Comparison of ENCODE assay signal across 14 cellular contexts in genomic region chr5:95939465-95939864, GRCh38. TPM values are rescaled to one million over a fixed set of nuclear protein-coding genes. Genes with fewer than 3 reads are reported as not detected.
DNase-seq lines count a peak whose midpoint lies in the region; ATAC-seq and TF ChIP-seq lines count a peak whose summit lies in the region.
"Had no signal": no experiment of that assay in that cellular context is flagged by ENCODE, and none has a peak within 500 bp of the region (broad histone marks: within the 10 kb centered on the region; RNA-seq: fewer than 3 reads in every experiment).

No MANE protein-coding gene starts in this region.

- no peak for DNase-seq in dorsolateral prefrontal cortex
- no peak for DNase-seq in COLO668 (lab: John Stamatoyannopoulos, UW; ENCODE audit: unreplicated experiment)
- DNase-seq in HEK293T (ENCODE audit: extremely low spot score): no peak
- DNase-seq in NCI-H510A (lab: John Stamatoyannopoulos, UW): no peak
- no peak for DNase-seq in HT-29 (ENCODE audit: low spot score)
- DNase-seq: activated CD4-positive, alpha-beta T cell treated with anti-CD3 and anti-CD28 coated beads, Interleukin-2, amount 10 ng/mL, durations not matched to agents 7 days and 5 days; brain microvascular endothelial cell; PC-3; stimulated activated CD4-positive, alpha-beta T cell treated with anti-CD3 and anti-CD28 coated beads, Interleukin-4, amount 100 ng/mL, for 4 hours; T-helper 1 cell had no signal

- ATAC-seq in GM19025 (IDR thresholded peaks at IDR 0.05; ENCODE audit: low read depth, unreplicated experiment): peak; percentile 84
- peak; percentile 86 for ATAC-seq in GM21786 (IDR thresholded peaks at IDR 0.05; ENCODE audit: unreplicated experiment)
- ATAC-seq in HG03066 (IDR thresholded peaks at IDR 0.05; ENCODE audit: low read depth, unreplicated experiment): peak; percentile 85
- ATAC-seq: PC-3 had no signal

- POLR2A ChIA-PET in HEK293T (lab: Yijun Ruan, JAX): no interaction called here

- peak overlapping the region; percentile 47 to 98 (median 91) for H3K27ac ChIP-seq in dorsolateral prefrontal cortex
- H3K27ac ChIP-seq: brain microvascular endothelial cell, right atrium auricular region had no signal

- H3K4me3 ChIP-seq in dorsolateral prefrontal cortex: peak overlapping the region in 2 of 59 donors; percentile 23 to 36
- H3K4me3 ChIP-seq: right atrium auricular region had no signal

- CTCF ChIA-PET in HEK293T (lab: Yijun Ruan, JAX): no interaction called here

- TF ChIP-seq CTCF in dorsolateral prefrontal cortex (IDR thresholded peaks at IDR 0.05 in 54 of 56, conservative IDR thresholded peaks at IDR 0.05 in 2 of 56; ENCODE audit: low read depth in 1 of 56, partially characterized antibody in 56 of 56): no peak

- no peaks in the 10 kb centered on the region for H3K27me3 ChIP-seq in dorsolateral prefrontal cortex
- H3K27me3 ChIP-seq: brain microvascular endothelial cell, right atrium auricular region had no signal

- intact Hi-C loops in dorsolateral prefrontal cortex (cut with DNase I): no loop called here

TF ChIP-seq in HEK293T, 16 proteins besides CTCF, POLR2A, EP300 and RAD21:
- TF ChIP-seq NFRKB (IDR thresholded peaks at IDR 0.05) (no peak), HDGF (IDR thresholded peaks at IDR 0.05; ENCODE audit: borderline replicate concordance) (no peak), LEF1 (IDR thresholded peaks at IDR 0.05; ENCODE audit: borderline replicate concordance) (no peak), ARNT (IDR thresholded peaks at IDR 0.05) (no peak), SP1 (IDR thresholded peaks at IDR 0.05) (no peak), ELF4 (IDR thresholded peaks at IDR 0.05) (no peak), TARDBP (IDR thresholded peaks at IDR 0.05) (no peak), CTBP1 (IDR thresholded peaks at IDR 0.05; ENCODE audit: borderline replicate concordance) (no peak), FOXA1 (IDR thresholded peaks at IDR 0.05) (no peak), ZNF384 (IDR thresholded peaks at IDR 0.05) (no peak), L3MBTL2 (conservative IDR thresholded peaks at IDR 0.05) (no peak), FOXM1 (IDR thresholded peaks at IDR 0.05; ENCODE audit: borderline replicate concordance) (no peak), SUZ12 (IDR thresholded peaks at IDR 0.05) (no peak), FOXK2 (IDR thresholded peaks at IDR 0.05) (no peak)
- TF ChIP-seq, protein P1, sequence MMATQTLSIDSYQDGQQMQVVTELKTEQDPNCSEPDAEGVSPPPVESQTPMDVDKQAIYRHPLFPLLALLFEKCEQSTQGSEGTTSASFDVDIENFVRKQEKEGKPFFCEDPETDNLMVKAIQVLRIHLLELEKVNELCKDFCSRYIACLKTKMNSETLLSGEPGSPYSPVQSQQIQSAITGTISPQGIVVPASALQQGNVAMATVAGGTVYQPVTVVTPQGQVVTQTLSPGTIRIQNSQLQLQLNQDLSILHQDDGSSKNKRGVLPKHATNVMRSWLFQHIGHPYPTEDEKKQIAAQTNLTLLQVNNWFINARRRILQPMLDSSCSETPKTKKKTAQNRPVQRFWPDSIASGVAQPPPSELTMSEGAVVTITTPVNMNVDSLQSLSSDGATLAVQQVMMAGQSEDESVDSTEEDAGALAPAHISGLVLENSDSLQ (IDR thresholded peaks at IDR 0.05): no peak

RNA-seq across cellular contexts. Expression of gene ELL2, which starts 22.2 kb away (rescaled TPM):
- 100 to 1,000 TPM in 33 of 120 experiments, 10 to 100 TPM in 87; 53.4 to 211 (median 88.7) TPM for total RNA-seq in dorsolateral prefrontal cortex
- total RNA-seq in HT-29 (2014; rRNA removed; shearing (Covaris generic)): 15.4 and 21.7 TPM in 2 replicates
